Comparison of ENCODE assay signal across 11 cellular contexts in genomic region chr14:35287481-35288013, GRCh38. TPM values are rescaled to one million over a fixed set of nuclear protein-coding genes. Genes with fewer than 3 reads are reported as not detected.
DNase-seq lines count a peak whose midpoint lies in the region; ATAC-seq, FAIRE-seq and TF ChIP-seq lines count a peak whose summit lies in the region.
"Had no signal": no experiment of that assay in that cellular context is flagged by ENCODE, and none has a peak within 500 bp of the region (broad histone marks: within the 10 kb centered on the region; RNA-seq: fewer than 3 reads in every experiment).

No MANE protein-coding gene starts in this region.

- no peaks in the 10 kb centered on the region for H3K36me3 ChIP-seq in WERI-Rb-1

- H3K9me3 Mint-ChIP-seq in activated B cell treated with CpG ODN at 0.5 μM for 24 hours (no peaks in the 10 kb centered on the region), progenitor cell of endocrine pancreas (ENCODE audit: low read depth) (no peaks in the 10 kb centered on the region)

- H3K27me3 ChIP-seq in WERI-Rb-1 (ENCODE audit: insufficient read depth, low read depth, severe bottlenecking) = no peaks in the 10 kb centered on the region

- DNase-seq in GM18507 (ENCODE audit: extremely low spot score, insufficient read length, low read depth) (no peak), activated B cell treated with CpG ODN at 0.5 μM for 24 hours (no peak), epithelial cell of esophagus (ENCODE audit: low read depth) (peak; percentile 59), progenitor cell of endocrine pancreas (ENCODE audit: low spot score, unreplicated experiment) (no peak), Right ventricle myocardium superior (no peak), WERI-Rb-1 (no peak)
- DNase-seq in stimulated activated CD4-positive, alpha-beta T cell treated with anti-CD3 and anti-CD28 coated beads, Interleukin-4, amount 100 ng/mL, for 24 hours = peak; percentile 76
- DNase-seq: NCI-H2081 treated with DMSO at 0.1 percent for 48 hours, T-helper 9 cell had no signal

- H3K9me3 ChIP-seq in WERI-Rb-1 (ENCODE audit: severe bottlenecking) = no peaks in the 10 kb centered on the region

- H3K27ac Mint-ChIP-seq in activated B cell treated with CpG ODN at 0.5 μM for 24 hours (peak overlapping the region; percentile 90), progenitor cell of endocrine pancreas (no peak overlapping the region)

- H3K36me3 Mint-ChIP-seq in activated B cell treated with CpG ODN at 0.5 μM for 24 hours (ENCODE audit: low read depth) = peaks cover 4% of the 10 kb centered on the region
- H3K36me3 Mint-ChIP-seq in progenitor cell of endocrine pancreas (ENCODE audit: insufficient read depth) = peaks cover 2% of the 10 kb centered on the region

- H3K4me3 ChIP-seq in epithelial cell of esophagus (ENCODE audit: low read length) (no peak overlapping the region), WERI-Rb-1 (ENCODE audit: low read depth, low read length) (no peak overlapping the region)

- H3K4me1 Mint-ChIP-seq in activated B cell treated with CpG ODN at 0.5 μM for 24 hours = peaks cover 66% of the 10 kb centered on the region
- H3K4me1 Mint-ChIP-seq in progenitor cell of endocrine pancreas (ENCODE audit: low read depth) = peaks cover 9% of the 10 kb centered on the region

- H3K4me3 Mint-ChIP-seq in activated B cell treated with CpG ODN at 0.5 μM for 24 hours (peak overlapping the region; percentile 50), progenitor cell of endocrine pancreas (ENCODE audit: low read depth) (no peak overlapping the region)

- CTCF ChIA-PET in activated B cell treated with CpG ODN at 0.5 μM for 24 hours (lab: Charles Lee) = interaction anchor here (1.2 to 1.5 kb wide), 2 partner anchors 72 to 121 kb away, joined by 3 to 5 read pairs; no protein-coding TSS in a partner anchor

- no peak overlapping the region for H3K27ac ChIP-seq in WERI-Rb-1

- H3K27me3 Mint-ChIP-seq in activated B cell treated with CpG ODN at 0.5 μM for 24 hours (no peaks in the 10 kb centered on the region), progenitor cell of endocrine pancreas (no peaks in the 10 kb centered on the region)

- FAIRE-seq in GM18507 (lab: Jason Lieb, UNC) = peak; percentile 36
- FAIRE-seq: colon had no signal

- ATAC-seq in activated B cell treated with CpG ODN at 0.5 μM for 24 hours (ENCODE audit: low read depth) (no peak), Right ventricle myocardium superior (ENCODE audit: poor library complexity) (no peak), HG03280 (IDR thresholded peaks at IDR 0.05; ENCODE audit: unreplicated experiment) (no peak)

- intact Hi-C loops in activated B cell treated with CpG ODN at 0.5 μM for 24 hours (cut with micrococcal nuclease) (loop anchor here (5.0 kb wide), 1 partner anchor 520 kb away; the partner anchor contains the start of gene RALGAPA1), Right ventricle myocardium superior (cut with DNase I) (no loop called here)

- POLR2A ChIA-PET in activated B cell treated with CpG ODN at 0.5 μM for 24 hours (lab: Charles Lee) = interaction anchor here (1.7 to 8.6 kb wide), 3 partner anchors 13 to 117 kb away, joined by 5 to 211 read pairs (median 6); partner anchors contain the start of gene NFKBIA

- TF ChIP-seq CTCF in activated B cell treated with CpG ODN at 0.5 μM for 24 hours (IDR thresholded peaks at IDR 0.05) (no peak), epithelial cell of esophagus (IDR thresholded peaks at IDR 0.05; ENCODE audit: insufficient read depth, low read depth, low read length, missing control alignments) (no peak), progenitor cell of endocrine pancreas (IDR thresholded peaks at IDR 0.05; ENCODE audit: unreplicated experiment) (no peak), WERI-Rb-1 (IDR thresholded peaks at IDR 0.05; ENCODE audit: low read depth, low read length) (no peak)

RNA-seq across cellular contexts. Expression of gene PSMA6, which starts 4.6 kb away (rescaled TPM):
- total RNA-seq in activated B cell treated with CpG ODN at 0.5 μM for 24 hours (163 and 180 TPM in 2 replicates), progenitor cell of endocrine pancreas (175 and 177 TPM in 2 replicates), Right ventricle myocardium superior (178 TPM)

Comparison
In these comparisons a context has a peak if more than half of its experiments do, and no peak if none do; other contexts are left out.
1. DNase-seq: peak in epithelial cell of esophagus (single experiment) and stimulated activated CD4-positive, alpha-beta T cell treated with anti-CD3 and anti-CD28 coated beads, Interleukin-4, amount 100 ng/mL, for 24 hours (single experiment); none in GM18507 (single experiment), activated B cell treated with CpG ODN at 0.5 μM for 24 hours (single experiment), progenitor cell of endocrine pancreas (single experiment), Right ventricle myocardium superior (single experiment) and WERI-Rb-1 (single experiment).